Comparison of ENCODE assay signal across 8 cellular contexts in the genomic region with DNA sequence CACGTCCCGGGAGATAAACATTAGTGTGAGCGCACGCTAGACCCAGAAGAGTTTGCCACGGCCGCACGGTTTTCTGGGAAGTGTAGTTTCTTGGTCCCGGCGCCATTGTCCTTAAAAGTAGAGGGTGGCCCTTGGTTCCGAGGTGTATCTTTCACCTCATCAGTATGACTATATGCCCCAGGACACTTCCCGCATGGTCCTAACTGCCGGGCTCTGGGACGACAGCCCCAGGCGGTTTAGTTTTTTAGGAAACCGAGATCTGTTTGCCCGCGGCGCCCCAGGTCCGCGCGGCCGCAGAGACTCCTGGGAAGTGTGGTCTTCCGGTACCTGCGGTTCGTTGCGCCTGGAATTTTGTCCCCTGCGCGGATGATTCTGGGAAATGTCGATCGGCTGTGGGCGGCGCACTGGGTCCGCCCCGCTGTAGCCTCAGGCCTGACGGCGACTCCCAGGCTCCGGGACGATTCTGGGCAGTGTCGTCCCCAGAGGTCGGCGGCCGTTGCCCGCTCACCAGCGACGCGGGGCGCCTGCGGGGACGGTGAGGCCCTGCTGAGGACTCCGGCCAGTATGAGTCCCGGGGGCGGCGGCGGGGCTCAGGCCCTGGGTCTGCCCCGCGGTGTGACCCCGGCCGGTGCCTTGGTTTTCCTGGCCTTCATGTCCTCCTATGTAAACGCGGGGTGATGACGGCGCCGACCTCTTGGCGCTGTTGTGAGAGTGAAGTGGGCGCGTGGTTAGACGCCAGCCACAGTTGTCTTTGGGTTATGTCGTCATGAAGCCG. TPM values are rescaled to one million over a fixed set of nuclear protein-coding genes. Genes with fewer than 3 reads are reported as not detected.
A peak's percentile ranks its signal among the peaks of the same experiment; 100 is the strongest.
DNase-seq lines count a peak whose midpoint lies in the region; ATAC-seq and TF ChIP-seq lines count a peak whose summit lies in the region.

A gene (plus strand): TSS at position 418 of the 775 bp plus-strand sequence. CDS start 795 bp downstream, outside the sequence.

- peaks cover 22% of the 10 kb centered on the region for H3K4me1 Mint-ChIP-seq in chondrocyte (ENCODE audit: low read depth)

- H3K4me3 ChIP-seq in AG10803 (ENCODE audit: low read length): peak within 1 kb of the TSS; percentile 87

- DNase-seq in AG10803 (ENCODE audit: low read depth): peak; percentile 89
- DNase-seq in NCI-H345 treated with DMSO at 0.1 percent for 48 hours (lab: John Stamatoyannopoulos, UW; ENCODE audit: unreplicated experiment): peak; percentile 100
- DNase-seq in activated CD4-positive, alpha-beta T cell treated with anti-CD3 and anti-CD28 coated beads for 1 hour: peak; percentile 64
- no peak for DNase-seq in chondrocyte (ENCODE audit: low spot score)
- DNase-seq in kidney tubule cell (ENCODE audit: low spot score): peak; percentile 92
- peak; percentile 37 to 54 for DNase-seq in stimulated activated CD4-positive, alpha-beta T cell treated with anti-CD3 and anti-CD28 coated beads, Interleukin-1b, Interleukin-23, amount 100 ng/mL, for 1 hour (ENCODE audit: low read depth in 2 of 2)

- TF ChIP-seq CTCF in AG10803 (conservative IDR thresholded peaks at IDR 0.05; ENCODE audit: low read length) (no peak), chondrocyte (IDR thresholded peaks at IDR 0.05) (peak; percentile 17)

- H3K27ac Mint-ChIP-seq in chondrocyte (ENCODE audit: unreplicated experiment): peak within 1 kb of the TSS; percentile 97

- H3K27me3 Mint-ChIP-seq in chondrocyte (ENCODE audit: low read depth): no peaks in the 10 kb centered on the region

- peaks cover 29% of the 10 kb centered on the region for H3K9me3 Mint-ChIP-seq in chondrocyte (ENCODE audit: low read depth)

- ATAC-seq in GM19035 (IDR thresholded peaks at IDR 0.05; ENCODE audit: unreplicated experiment) (peak; percentile 81), HG03342 (IDR thresholded peaks at IDR 0.05; ENCODE audit: unreplicated experiment) (peak; percentile 68)

- peaks cover 32% of the 10 kb centered on the region for H3K36me3 Mint-ChIP-seq in chondrocyte (ENCODE audit: low read depth)

- H3K4me3 Mint-ChIP-seq in chondrocyte (ENCODE audit: unreplicated experiment): peak within 1 kb of the TSS; percentile 90

RNA-seq across cellular contexts. Expression of the gene that starts here (rescaled TPM):
- 8.1 to 8.8 TPM (median 8.7 TPM) in 3 replicates for total RNA-seq in chondrocyte
